In genomic region chr18:48887294-48887904, GRCh38 we compare ENCODE assay signal across 17 cellular contexts.
DNase-seq lines count a peak whose midpoint lies in the region; ATAC-seq, FAIRE-seq and TF ChIP-seq lines count a peak whose summit lies in the region.
"Had no signal": no experiment of that assay in that cellular context is flagged by ENCODE, and none has a peak within 500 bp of the region (broad histone marks: within the 10 kb centered on the region; RNA-seq: fewer than 3 reads in every experiment).

No MANE protein-coding gene starts in this region.

- H4K20me1 ChIP-seq in K562 (replicated peaks; ENCODE audit: control insufficient read depth, insufficient read depth, low read length) = no peaks in the 10 kb centered on the region

- H3K9me3 ChIP-seq in heart right ventricle (no peaks in the 10 kb centered on the region), K562 (replicated peaks; ENCODE audit: control insufficient read depth, insufficient read depth, low read depth, low read length) (no peaks in the 10 kb centered on the region), tibial artery (no peaks in the 10 kb centered on the region)
- H3K9me3 ChIP-seq: thoracic aorta had no signal

- intact Hi-C loops in heart right ventricle (cut with DNase I) = loop anchor here in 1 of 10 donors (5.0 kb wide), 1 partner anchor 45 kb away; no protein-coding TSS in a partner anchor
- intact Hi-C loops in left cardiac atrium (cut with DNase I) = no loop called here
- intact Hi-C loops in K562 (cut with micrococcal nuclease) = no loop called here
- intact Hi-C loops in tibial artery (cut with DNase I; ENCODE audit: low total_unique reads) = no loop called here

- no peak overlapping the region for H3K4me2 ChIP-seq in K562 (ENCODE audit: insufficient read depth, low read length)

- no peak overlapping the region for H3K9ac ChIP-seq in K562 (ENCODE audit: insufficient read depth in 1 of 2, low read depth in 2 of 2, low read length in 2 of 2)
- H3K9ac ChIP-seq: parathyroid adenoma had no signal

- peaks cover 69% of the 10 kb centered on the region for H3K4me1 Mint-ChIP-seq in mesothelial cell of epicardium

- BruUV-seq in K562 (replicated peaks; lab: Mats Ljungman, UMichigan) = no TSS peak

- no peak overlapping the region for H2AFZ ChIP-seq in K562 (ENCODE audit: low read depth, low read length)
- H2AFZ ChIP-seq: parathyroid adenoma had no signal

- H3K4me3 ChIP-seq in heart right ventricle = no peak overlapping the region
- no peak overlapping the region for H3K4me3 ChIP-seq in K562
- H3K4me3 ChIP-seq in tibial artery = no peak overlapping the region
- H3K4me3 ChIP-seq: skin epidermis, thoracic aorta had no signal

- ATAC-seq in heart right ventricle (peak in 6 of 8 donors; percentile 3 to 33 (median 25)), left cardiac atrium (no peak), K562 (no peak)
- ATAC-seq: activated T-helper 17 cell treated with anti-CD3 and anti-CD28 coated beads, Interleukin-2, amount 50 U/mL, for 72 hours; naive thymus-derived CD8-positive, alpha-beta T cell; stimulated activated naive B cell treated with anti-CD40 and anti-IgM and Interleukin-4, amounts not matched to agents 10 μg/mL and 1 μg/mL and 100 μg/mL, for 72 hours had no signal

- H3K4me3 Mint-ChIP-seq in mesothelial cell of epicardium = no peak overlapping the region
- H3K4me3 Mint-ChIP-seq: activated T-helper 17 cell treated with anti-CD3 and anti-CD28 coated beads, Interleukin-2, amount 50 U/mL, for 72 hours; naive thymus-derived CD8-positive, alpha-beta T cell; stimulated activated naive B cell treated with anti-CD40 and anti-IgM and Interleukin-4, amounts not matched to agents 10 μg/mL and 1 μg/mL and 100 μg/mL, for 72 hours had no signal

- peak overlapping the region; percentile 69 for H3K27ac Mint-ChIP-seq in mesothelial cell of epicardium
- H3K27ac Mint-ChIP-seq: stimulated activated naive B cell treated with anti-CD40 and anti-IgM and Interleukin-4, amounts not matched to agents 10 μg/mL and 1 μg/mL and 100 μg/mL, for 72 hours had no signal

- 67 to 86% methylated on average over 12 of the region's 12 CpGs for WGBS in heart right ventricle, 2 donors
- WGBS in K562 (ENCODE audit: insufficient coverage, low coverage, missing lambda C conversion rate) = 64% methylated on average over 8 of the region's 12 CpGs

- TF ChIP-seq RAD21 in K562 (CRISPR knock-in tag; conservative IDR thresholded peaks at IDR 0.05 in 1 of 2, IDR thresholded peaks at IDR 0.05 in 1 of 2) = no peak

- H3K27ac ChIP-seq in heart right ventricle (peak overlapping the region in 5 of 10 donors; percentile 6 to 61 (median 40)), K562 (ENCODE audit: extremely low read depth, low read depth, low read length) (no peak overlapping the region), tibial artery (no peak overlapping the region)
- H3K27ac ChIP-seq: parathyroid adenoma, skin epidermis, thoracic aorta had no signal

- CTCF ChIA-PET in K562 (lab: Yijun Ruan, JAX; ENCODE audit: low intra/inter-chr PET ratio) = no interaction called here

- TF ChIP-seq POLR2A in K562 (conservative IDR thresholded peaks at IDR 0.05) = no peak

- H3K36me3 Mint-ChIP-seq in mesothelial cell of epicardium = no peaks in the 10 kb centered on the region
- H3K36me3 Mint-ChIP-seq: naive thymus-derived CD8-positive, alpha-beta T cell; stimulated activated naive B cell treated with anti-CD40 and anti-IgM and Interleukin-4, amounts not matched to agents 10 μg/mL and 1 μg/mL and 100 μg/mL, for 72 hours had no signal

- no peak for DNase-seq in heart right ventricle
- no peak for DNase-seq in left cardiac atrium
- no peak for DNase-seq in K562 (ENCODE audit: extremely low read depth in 1 of 4, low spot score in 3 of 4)
- DNase-seq in mesothelial cell of epicardium (ENCODE audit: low spot score in 2 of 2, unreplicated experiment in 2 of 2) = peak in 1 of 2 experiments; percentile 8
- peak; percentile 13 to 56 for DNase-seq in tibial artery
- no peak for DNase-seq in activated CD4-positive, alpha-beta T cell treated with anti-CD3 and anti-CD28 coated beads for 48 hours
- DNase-seq in NCI-H748 treated with DMSO at 0.1 percent for 48 hours (lab: John Stamatoyannopoulos, UW) = no peak
- DNase-seq: DMS79 treated with DMSO at 0.1 percent for 48 hours; Karpas-422; naive thymus-derived CD8-positive, alpha-beta T cell; NCI-H1694; stimulated activated CD4-positive, alpha-beta T cell treated with anti-CD3 and anti-CD28 coated beads, Interleukin-2, amount 100 ng/mL, for 24 hours; stimulated activated naive B cell treated with anti-CD40 and anti-IgM and Interleukin-4, amounts not matched to agents 10 μg/mL and 1 μg/mL and 100 μg/mL, for 72 hours had no signal

- no peak for FAIRE-seq in K562 (lab: Jason Lieb, UNC)

- H3K4me1 ChIP-seq in heart right ventricle (peaks cover 10 to 38% (median 26%) of the 10 kb centered on the region in 9 donors), K562 (replicated peaks in 1 of 2; ENCODE audit: control insufficient read depth in 2 of 2, insufficient read depth in 2 of 2, low read length in 2 of 2) (peaks cover 0 to 9% of the 10 kb centered on the region in 2 experiments; a peak in 2 of 5 replicates), tibial artery (peaks cover 0 to 54% (median 26%) of the 10 kb centered on the region in 4 donors)
- H3K4me1 ChIP-seq: parathyroid adenoma had no signal

- no peak for TF ChIP-seq EP300 in K562 (IDR thresholded peaks at IDR 0.05; ENCODE audit: low read length)

- H3K27me3 ChIP-seq in heart right ventricle = no peaks in the 10 kb centered on the region
- no peaks in the 10 kb centered on the region for H3K27me3 ChIP-seq in K562 (ENCODE audit: control insufficient read depth in 2 of 2, insufficient read depth in 2 of 2, low read length in 2 of 2)
- no peaks in the 10 kb centered on the region for H3K27me3 ChIP-seq in tibial artery

- in situ Hi-C loops in K562 (cut with MboI) = no loop called here

- no peaks in the 10 kb centered on the region for H3K9me3 Mint-ChIP-seq in mesothelial cell of epicardium
- H3K9me3 Mint-ChIP-seq: activated T-helper 17 cell treated with anti-CD3 and anti-CD28 coated beads, Interleukin-2, amount 50 U/mL, for 72 hours; naive thymus-derived CD8-positive, alpha-beta T cell; stimulated activated naive B cell treated with anti-CD40 and anti-IgM and Interleukin-4, amounts not matched to agents 10 μg/mL and 1 μg/mL and 100 μg/mL, for 72 hours had no signal

- H3K27me3 Mint-ChIP-seq in mesothelial cell of epicardium (ENCODE audit: low read depth) = no peaks in the 10 kb centered on the region
- H3K27me3 Mint-ChIP-seq: activated T-helper 17 cell treated with anti-CD3 and anti-CD28 coated beads, Interleukin-2, amount 50 U/mL, for 72 hours; stimulated activated naive B cell treated with anti-CD40 and anti-IgM and Interleukin-4, amounts not matched to agents 10 μg/mL and 1 μg/mL and 100 μg/mL, for 72 hours had no signal

- no peaks in the 10 kb centered on the region for H3K79me2 ChIP-seq in K562 (ENCODE audit: control insufficient read depth, insufficient read depth, low read length)
- H3K79me2 ChIP-seq: parathyroid adenoma had no signal

- no peak for TF ChIP-seq CTCF in heart right ventricle (IDR thresholded peaks at IDR 0.05)
- no peak for TF ChIP-seq CTCF in K562 (IDR thresholded peaks at IDR 0.05 in 2 of 3, conservative IDR thresholded peaks at IDR 0.05 in 1 of 3; ENCODE audit: insufficient read depth in 2 of 3, low read depth in 1 of 3, low read length in 3 of 3)
- no peak for TF ChIP-seq CTCF in mesothelial cell of epicardium (IDR thresholded peaks at IDR 0.05; ENCODE audit: unreplicated experiment)
- no peak for TF ChIP-seq CTCF in tibial artery (IDR thresholded peaks at IDR 0.05)

- H3K36me3 ChIP-seq in heart right ventricle (no peaks in the 10 kb centered on the region), K562 (ENCODE audit: control insufficient read depth, insufficient read depth, low read length) (no peaks in the 10 kb centered on the region), tibial artery (no peaks in the 10 kb centered on the region)
- H3K36me3 ChIP-seq: thoracic aorta had no signal

- POLR2A ChIA-PET in K562 (lab: Yijun Ruan, JAX) = no interaction called here

- H3K9me1 ChIP-seq in K562 (ENCODE audit: control insufficient read depth, insufficient read depth, low read length) = no peaks in the 10 kb centered on the region

TF ChIP-seq in K562, 482 proteins besides CTCF, POLR2A, EP300 and RAD21:
- TF ChIP-seq ZFP36 (IDR thresholded peaks at IDR 0.05; ENCODE audit: low read depth, low read length, partially characterized antibody) = peak; percentile 60
- TF ChIP-seq TFE3 (CRISPR knock-in tag; IDR thresholded peaks at IDR 0.05) = no peak
- TF ChIP-seq ZNF780A (CRISPR knock-in tag; IDR thresholded peaks at IDR 0.05) = no peak

Comparison
In these comparisons a context has a peak if more than half of its experiments do, and no peak if none do; other contexts are left out.
1. ATAC-seq: peak in heart right ventricle (6 of 8); none in left cardiac atrium (0 of 2) and K562 (single experiment).
2. DNase-seq: peak in tibial artery (2 of 2); none in heart right ventricle (0 of 2), left cardiac atrium (single experiment), K562 (0 of 4), activated CD4-positive, alpha-beta T cell treated with anti-CD3 and anti-CD28 coated beads for 48 hours (single experiment) and NCI-H748 treated with DMSO at 0.1 percent for 48 hours (single experiment).